Comparison of ENCODE assay signal across 19 cellular contexts in the genomic region with DNA sequence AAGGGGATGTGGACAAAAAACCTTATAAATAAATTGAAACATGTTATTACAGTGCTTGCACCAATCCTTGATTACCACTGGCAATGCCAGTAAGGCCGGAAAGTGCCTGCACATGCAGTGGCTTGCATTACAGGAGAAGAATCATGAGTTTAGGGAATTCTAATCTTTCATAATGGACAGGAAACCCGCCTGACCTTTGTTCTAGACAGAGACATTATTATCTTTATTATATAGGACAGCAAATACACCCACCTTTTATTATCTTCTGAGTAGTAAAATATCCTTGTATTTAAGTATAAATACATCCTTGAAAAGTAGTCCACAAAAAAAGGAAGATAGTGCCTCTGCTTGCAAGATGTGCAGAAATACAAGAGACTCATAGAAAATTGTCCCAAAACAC.
A peak's percentile ranks its signal among the peaks of the same experiment; 100 is the strongest.
DNase-seq lines count a peak whose midpoint lies in the region; ATAC-seq, FAIRE-seq and TF ChIP-seq lines count a peak whose summit lies in the region.
"Had no signal": no experiment of that assay in that cellular context is flagged by ENCODE, and none has a peak within 500 bp of the region (broad histone marks: within the 10 kb centered on the region; RNA-seq: fewer than 3 reads in every experiment).

No MANE protein-coding gene starts in this region.

- no peak overlapping the region for H3K4me3 ChIP-seq in bronchial epithelial cell (ENCODE audit: low read depth, low read length)
- no peak overlapping the region for H3K4me3 ChIP-seq in hepatocyte
- no peak overlapping the region for H3K4me3 ChIP-seq in small intestine (ENCODE audit: low read depth in 1 of 2, low read length in 2 of 2)
- H3K4me3 ChIP-seq: GM23248 had no signal

- H3K4me1 ChIP-seq in hepatocyte (ENCODE audit: insufficient read depth) (peaks cover 26% of the 10 kb centered on the region), small intestine (ENCODE audit: control insufficient read depth in 2 of 2, insufficient read depth in 1 of 2, low read depth in 1 of 2, low read length in 1 of 2) (peaks cover 2 to 6% of the 10 kb centered on the region in 2 donors)

- H3K9me3 ChIP-seq in hepatocyte (ENCODE audit: low read depth) (no peaks in the 10 kb centered on the region), small intestine (ENCODE audit: control insufficient read depth, low read depth) (no peaks in the 10 kb centered on the region)

- no peaks in the 10 kb centered on the region for H3K9me2 ChIP-seq in hepatocyte (replicated peaks; ENCODE audit: insufficient read depth)

- no peak overlapping the region for H2AFZ ChIP-seq in hepatocyte
- H2AFZ ChIP-seq: GM23248 had no signal

- H4K20me1 ChIP-seq in hepatocyte (ENCODE audit: insufficient read depth, poor library complexity, severe bottlenecking): no peaks in the 10 kb centered on the region

- H3K79me2 ChIP-seq in hepatocyte: no peaks in the 10 kb centered on the region

- H3K4me2 ChIP-seq in hepatocyte: peak overlapping the region; percentile 31

- H3K27me3 ChIP-seq in bronchial epithelial cell (ENCODE audit: control insufficient read depth, insufficient read depth, low read length) (no peaks in the 10 kb centered on the region), hepatocyte (no peaks in the 10 kb centered on the region), small intestine (ENCODE audit: control insufficient read depth in 2 of 2, insufficient read depth in 2 of 2, low read length in 2 of 2) (no peaks in the 10 kb centered on the region)

- WGBS in hepatocyte (ENCODE audit: low lambda C conversion rate, missing lambda C conversion rate): 59% methylated on average over 2 of the region's 2 CpGs
- 11 to 42% (median 27%) methylated on average over 2 of the region's 2 CpGs for WGBS in small intestine, 3 donors

- no peaks in the 10 kb centered on the region for H3K36me3 ChIP-seq in bronchial epithelial cell (ENCODE audit: control insufficient read depth, insufficient read depth, low read length)
- no peaks in the 10 kb centered on the region for H3K36me3 ChIP-seq in hepatocyte (replicated peaks; ENCODE audit: insufficient read depth, low read depth)
- H3K36me3 ChIP-seq in small intestine (ENCODE audit: control insufficient read depth in 2 of 2, insufficient read depth in 2 of 2, low read length in 2 of 2): no peaks in the 10 kb centered on the region

- no peak for ATAC-seq in GM19324 (IDR thresholded peaks at IDR 0.05; ENCODE audit: low FRiP score, unreplicated experiment)

- TF ChIP-seq CTCF in bronchial epithelial cell (IDR thresholded peaks at IDR 0.05; ENCODE audit: insufficient read depth, low read length, severe bottlenecking) (no peak), hepatocyte (IDR thresholded peaks at IDR 0.05; ENCODE audit: poor library complexity) (no peak)

- peak overlapping the region; percentile 57 for H3K27ac ChIP-seq in hepatocyte
- H3K27ac ChIP-seq in small intestine (ENCODE audit: low read depth in 1 of 2, low read length in 1 of 2): peak overlapping the region in 1 of 2 donors; percentile 11
- H3K27ac ChIP-seq: GM23248 had no signal

- FAIRE-seq in bronchial epithelial cell (lab: Jason Lieb, UNC): no peak
- no peak for FAIRE-seq in small intestine (lab: Jason Lieb, UNC)
- no peak for FAIRE-seq in urothelium cell line (lab: Jason Lieb, UNC)
- FAIRE-seq: G401.6, GM12892, H1 had no signal

- peak; percentile 23 for DNase-seq in NCI-H2227 treated with DMSO at 0.1 percent for 48 hours (lab: John Stamatoyannopoulos, UW)
- peak; percentile 12 for DNase-seq in bronchial epithelial cell (ENCODE audit: low read depth)
- peak; percentile 16 for DNase-seq in hepatocyte (ENCODE audit: low spot score)
- peak; percentile 71 for DNase-seq in small intestine
- no peak for DNase-seq in urothelium cell line (ENCODE audit: low spot score)
- DNase-seq in mucosa of gallbladder (ENCODE audit: low spot score): no peak
- DNase-seq in NCI-H128 (lab: John Stamatoyannopoulos, UW; ENCODE audit: unreplicated experiment): no peak
- DNase-seq: C1 segment of cervical spinal cord; CD4-positive, alpha-beta memory T cell; COR-L47; DMS153; DND-41; GM23248; H7; HCEC 1CT had no signal

Comparison
In these comparisons a context has a peak if more than half of its experiments do, and no peak if none do; other contexts are left out.
1. DNase-seq: peak in NCI-H2227 treated with DMSO at 0.1 percent for 48 hours (single experiment), bronchial epithelial cell (single experiment), hepatocyte (single experiment) and small intestine (single experiment); none in urothelium cell line (single experiment), mucosa of gallbladder (single experiment) and NCI-H128 (single experiment).